10 cellular contexts compared by ENCODE assay signal in the genomic region with DNA sequence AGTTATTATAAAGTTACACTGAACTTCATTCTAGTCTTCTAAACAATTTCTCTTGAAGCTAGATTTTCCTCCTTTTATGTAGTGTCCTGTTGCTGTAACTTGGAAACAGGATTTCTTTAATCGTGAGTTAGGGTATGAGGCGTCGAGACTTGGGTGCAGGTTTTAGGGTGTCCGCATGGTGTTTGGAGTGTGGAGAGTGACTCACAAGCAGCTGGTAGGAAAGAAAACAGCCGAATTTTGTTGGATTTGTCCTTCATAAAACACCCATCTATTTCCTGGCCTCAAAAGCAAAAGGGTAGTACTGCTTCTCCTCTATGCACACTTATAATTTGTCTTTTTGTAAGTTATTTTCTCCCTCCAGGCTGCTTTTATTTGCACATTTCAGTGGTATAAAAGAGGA. TPM values are rescaled to one million over a fixed set of nuclear protein-coding genes. Genes with fewer than 3 reads are reported as not detected.
A peak's percentile ranks its signal among the peaks of the same experiment; 100 is the strongest.
DNase-seq lines count a peak whose midpoint lies in the region; ATAC-seq and TF ChIP-seq lines count a peak whose summit lies in the region.
"Had no signal": no experiment of that assay in that cellular context is flagged by ENCODE, and none has a peak within 500 bp of the region (broad histone marks: within the 10 kb centered on the region; RNA-seq: fewer than 3 reads in every experiment).

No MANE protein-coding gene starts in this region.

- POLR2A ChIA-PET in Panc1 (lab: Charles Lee): no interaction called here

- CTCF ChIA-PET in activated CD8-positive, alpha-beta memory T cell treated with anti-CD3 and anti-CD28 coated beads, Interleukin-2, amount 10 ng/mL, durations not matched to agents 7 days and 5 days (lab: Charles Lee): interaction anchor here (1.6 to 2.4 kb wide), 2 partner anchors 11 to 27 kb away, joined by 3 to 10 read pairs; no protein-coding TSS in a partner anchor
- CTCF ChIA-PET in Panc1 (lab: Charles Lee): no interaction called here

- H3K4me1 ChIP-seq in Panc1 (ENCODE audit: control insufficient read depth, insufficient read depth, low read length): peaks cover 19% of the 10 kb centered on the region
- peaks cover 14% of the 10 kb centered on the region for H3K4me1 ChIP-seq in smooth muscle cell (ENCODE audit: low read depth)

- H3K79me2 ChIP-seq in smooth muscle cell (ENCODE audit: low read depth): peaks cover 62% of the 10 kb centered on the region

- H3K27me3 Mint-ChIP-seq in activated CD8-positive, alpha-beta memory T cell treated with anti-CD3 and anti-CD28 coated beads, Interleukin-2, amount 10 ng/mL, durations not matched to agents 7 days and 5 days: peaks cover 8% of the 10 kb centered on the region

- peaks cover 6% of the 10 kb centered on the region for H3K36me3 Mint-ChIP-seq in activated CD8-positive, alpha-beta memory T cell treated with anti-CD3 and anti-CD28 coated beads, Interleukin-2, amount 10 ng/mL, durations not matched to agents 7 days and 5 days

- H3K4me3 ChIP-seq in Panc1 (ENCODE audit: low read depth in 2 of 2, low read length in 2 of 2) (peak overlapping the region; percentile 96 to 98), epithelial cell of proximal tubule (ENCODE audit: low read depth, low read length) (peak overlapping the region; percentile 92), smooth muscle cell (peak overlapping the region; percentile 76)

- H3K36me3 ChIP-seq in Panc1 (ENCODE audit: control insufficient read depth, insufficient read depth, low read length) (peaks cover 7% of the 10 kb centered on the region; the same call in 1 of the 2 replicates), smooth muscle cell (ENCODE audit: low read depth) (no peaks in the 10 kb centered on the region)
- H3K36me3 ChIP-seq: adrenal gland, Peyer's patch had no signal

- no peaks in the 10 kb centered on the region for H3F3A ChIP-seq in smooth muscle cell (ENCODE audit: low read depth)

- 85% methylated on average over 5 of the region's 5 CpGs for WGBS in smooth muscle cell (ENCODE audit: low lambda C conversion rate)

- H3K4me1 Mint-ChIP-seq in activated CD8-positive, alpha-beta memory T cell treated with anti-CD3 and anti-CD28 coated beads, Interleukin-2, amount 10 ng/mL, durations not matched to agents 7 days and 5 days: peaks cover 36% of the 10 kb centered on the region

- H2AFZ ChIP-seq in smooth muscle cell (ENCODE audit: low read depth): no peak overlapping the region

- H4K20me1 ChIP-seq in smooth muscle cell (ENCODE audit: low read depth): peaks cover 24% of the 10 kb centered on the region

- no peaks in the 10 kb centered on the region for H3K9me3 Mint-ChIP-seq in activated CD8-positive, alpha-beta memory T cell treated with anti-CD3 and anti-CD28 coated beads, Interleukin-2, amount 10 ng/mL, durations not matched to agents 7 days and 5 days (ENCODE audit: low read depth)

- H3K27ac Mint-ChIP-seq in activated CD8-positive, alpha-beta memory T cell treated with anti-CD3 and anti-CD28 coated beads, Interleukin-2, amount 10 ng/mL, durations not matched to agents 7 days and 5 days: peak overlapping the region; percentile 15

- intact Hi-C loops in Panc1 (cut with micrococcal nuclease; ENCODE audit: unreplicated experiment): no loop called here

- no peak for DNase-seq in activated CD8-positive, alpha-beta memory T cell treated with anti-CD3 and anti-CD28 coated beads, Interleukin-2, amount 10 ng/mL, durations not matched to agents 7 days and 5 days
- DNase-seq in activated CD8-positive, alpha-beta memory T cell treated with anti-CD3 and anti-CD28 coated beads, Interleukin-2, amount 50 U/mL, for 4 hours: no peak
- DNase-seq in Panc1 (ENCODE audit: low read depth, low spot score): no peak
- DNase-seq in epithelial cell of proximal tubule (ENCODE audit: low read depth): no peak
- no peak for DNase-seq in smooth muscle cell (lab: John Stamatoyannopoulos, UW; ENCODE audit: unreplicated experiment)
- DNase-seq in islet precursor cell: no peak
- DNase-seq: adrenal gland, Peyer's patch had no signal

- H3K4me2 ChIP-seq in smooth muscle cell: peak overlapping the region; percentile 93

- H3K9me3 ChIP-seq in Panc1 (ENCODE audit: control insufficient read depth, insufficient read depth, low read depth, low read length) (no peaks in the 10 kb centered on the region), smooth muscle cell (replicated peaks; ENCODE audit: low read depth) (no peaks in the 10 kb centered on the region)
- H3K9me3 ChIP-seq: adrenal gland, Peyer's patch had no signal

- no TSS peak for BruUV-seq in Panc1 (replicated peaks; lab: Mats Ljungman, UMichigan)

- H3K27ac ChIP-seq in Panc1 (ENCODE audit: low read length) (peak overlapping the region; percentile 96; the same call in 1 of the 2 replicates), smooth muscle cell (ENCODE audit: low read depth) (no peak overlapping the region)
- H3K27ac ChIP-seq: adrenal gland, Peyer's patch had no signal

- ATAC-seq in activated CD8-positive, alpha-beta memory T cell treated with anti-CD3 and anti-CD28 coated beads, Interleukin-2, amount 10 ng/mL, durations not matched to agents 7 days and 5 days: no peak
- ATAC-seq in Panc1 (no peak), HG02884 (IDR thresholded peaks at IDR 0.05; ENCODE audit: unreplicated experiment) (no peak), HG03342 (IDR thresholded peaks at IDR 0.05; ENCODE audit: unreplicated experiment) (no peak)

- in situ Hi-C loops in Panc1 (cut with HindIII; ENCODE audit: low pct_unique_long_range_greater_than_20kb, low sequenced_read_pairs): no loop called here

- H3K4me3 Mint-ChIP-seq in activated CD8-positive, alpha-beta memory T cell treated with anti-CD3 and anti-CD28 coated beads, Interleukin-2, amount 10 ng/mL, durations not matched to agents 7 days and 5 days: peak overlapping the region; percentile 98

- peak overlapping the region; percentile 93 for H3K9ac ChIP-seq in smooth muscle cell (ENCODE audit: low read depth)

- H3K27me3 ChIP-seq in Panc1 (ENCODE audit: control insufficient read depth, insufficient read depth, low read length): no peaks in the 10 kb centered on the region
- no peaks in the 10 kb centered on the region for H3K27me3 ChIP-seq in smooth muscle cell (ENCODE audit: low read depth)
- H3K27me3 ChIP-seq: adrenal gland, Peyer's patch had no signal

- TF ChIP-seq CTCF in Panc1 (IDR thresholded peaks at IDR 0.05): no peak
- TF ChIP-seq CTCF in epithelial cell of proximal tubule (conservative IDR thresholded peaks at IDR 0.05; ENCODE audit: low read depth, low read length): no peak
- TF ChIP-seq CTCF in smooth muscle cell (IDR thresholded peaks at IDR 0.05; ENCODE audit: borderline replicate concordance, insufficient read depth, poor library complexity, severe bottlenecking): no peak

RNA-seq across cellular contexts. Expression of a gene that starts 1.6 kb away (rescaled TPM):
- 10 to 100 TPM; 60.4 to 87.0 TPM for total RNA-seq in activated CD8-positive, alpha-beta memory T cell treated with anti-CD3 and anti-CD28 coated beads, Interleukin-2, amount 10 ng/mL, durations not matched to agents 7 days and 5 days
- 58.0 TPM for total RNA-seq in Panc1 (2021; ENCODE audit: unreplicated experiment)
- 51.5 TPM for polyA plus RNA-seq in Panc1 (2012; ENCODE audit: insufficient read length)
- total RNA-seq in epithelial cell of proximal tubule: 17.9 and 24.4 TPM in 2 replicates
- total RNA-seq in smooth muscle cell: 12.1 and 12.2 TPM in 2 replicates
- 10.6 and 11.3 TPM in 2 replicates for polyA plus RNA-seq in smooth muscle cell
